In the genomic region with DNA sequence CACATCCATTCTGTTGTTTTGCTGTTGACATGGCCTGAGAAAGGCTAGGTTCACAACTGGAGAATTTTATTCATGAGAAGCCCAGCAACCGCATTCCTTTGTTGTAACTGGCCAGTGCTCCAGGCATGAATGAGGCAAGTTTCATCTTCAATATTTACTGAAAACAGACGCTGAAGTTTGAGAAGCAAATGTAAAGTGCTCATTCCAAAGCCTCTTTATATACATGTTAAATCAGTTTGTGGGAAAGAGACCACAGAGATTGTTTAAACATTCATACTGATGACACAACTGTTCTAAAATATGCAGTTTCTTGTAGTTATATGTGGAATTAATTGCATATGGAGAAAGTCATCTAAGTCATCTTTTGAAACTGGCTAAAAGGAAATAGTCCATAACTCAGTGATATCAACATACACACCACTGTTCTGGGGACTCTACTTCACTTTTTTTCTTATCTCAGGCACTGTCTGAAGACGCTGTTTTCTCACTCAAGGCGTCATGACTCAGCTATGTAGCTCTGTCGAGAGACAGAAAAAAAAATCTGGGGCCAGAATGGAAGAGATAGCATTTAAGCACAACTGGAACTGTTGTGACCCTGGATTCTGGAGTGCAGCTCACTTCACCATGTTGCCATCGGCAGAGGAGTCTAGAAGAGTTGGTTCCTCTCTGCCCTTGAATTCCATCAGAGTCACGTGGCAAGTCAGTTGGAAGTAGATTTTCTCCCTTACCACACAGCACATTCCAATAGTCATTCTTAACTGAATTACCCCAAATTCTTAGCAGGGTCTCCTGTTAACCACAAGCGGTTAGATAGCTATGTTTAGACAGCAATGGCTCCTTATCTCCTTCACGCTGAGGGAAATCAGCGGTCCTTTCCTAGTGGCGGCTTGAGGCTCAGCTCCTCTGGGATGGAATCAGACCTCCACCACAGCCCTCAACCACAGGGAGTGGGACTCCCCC, we compare ENCODE assay signal across 1 cellular context.
A peak's percentile ranks its signal among the peaks of the same experiment; 100 is the strongest.
TF ChIP-seq lines count a peak whose summit lies in the region.

No MANE protein-coding gene starts in this region.

TF ChIP-seq in K562, 482 proteins besides CTCF, POLR2A, EP300 and RAD21 (continued from another document and continues in another):
- TF ChIP-seq, protein P1, sequence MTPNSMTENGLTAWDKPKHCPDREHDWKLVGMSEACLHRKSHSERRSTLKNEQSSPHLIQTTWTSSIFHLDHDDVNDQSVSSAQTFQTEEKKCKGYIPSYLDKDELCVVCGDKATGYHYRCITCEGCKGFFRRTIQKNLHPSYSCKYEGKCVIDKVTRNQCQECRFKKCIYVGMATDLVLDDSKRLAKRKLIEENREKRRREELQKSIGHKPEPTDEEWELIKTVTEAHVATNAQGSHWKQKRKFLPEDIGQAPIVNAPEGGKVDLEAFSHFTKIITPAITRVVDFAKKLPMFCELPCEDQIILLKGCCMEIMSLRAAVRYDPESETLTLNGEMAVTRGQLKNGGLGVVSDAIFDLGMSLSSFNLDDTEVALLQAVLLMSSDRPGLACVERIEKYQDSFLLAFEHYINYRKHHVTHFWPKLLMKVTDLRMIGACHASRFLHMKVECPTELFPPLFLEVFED (CRISPR knock-in tag; conservative IDR thresholded peaks at IDR 0.05): no peak
- TF ChIP-seq MTA1 (IDR thresholded peaks at IDR 0.05; ENCODE audit: borderline replicate concordance) (no peak; the same call in 1 of the 2 replicates), HSF4 (CRISPR knock-in tag; IDR thresholded peaks at IDR 0.05; ENCODE audit: borderline replicate concordance) (no peak), MAFF (IDR thresholded peaks at IDR 0.05; ENCODE audit: low read length) (peak; percentile 76; the same call in 1 of the 2 replicates), ZNF551 (CRISPR knock-in tag; IDR thresholded peaks at IDR 0.05) (no peak), RHOXF2B (CRISPR knock-in tag; conservative IDR thresholded peaks at IDR 0.05) (no peak), MTA2 (IDR thresholded peaks at IDR 0.05; ENCODE audit: low read depth) (no peak), NEUROD1 (IDR thresholded peaks at IDR 0.05; ENCODE audit: borderline replicate concordance, low read depth, low read length, partially characterized antibody) (no peak), PHB (CRISPR knock-in tag; IDR thresholded peaks at IDR 0.05) (no peak), HNRNPUL1 (IDR thresholded peaks at IDR 0.05; ENCODE audit: low read length) (no peak), TEAD1 (CRISPR knock-in tag; IDR thresholded peaks at IDR 0.05) (peak in 1 of 2 experiments; percentile 62; a peak in 2 of 4 replicates), ETV6 (IDR thresholded peaks at IDR 0.05; ENCODE audit: borderline replicate concordance in 1 of 2, low read depth in 2 of 2, low read length in 1 of 2) (no peak), ETV6 (CRISPR knock-in tag; IDR thresholded peaks at IDR 0.05; ENCODE audit: borderline replicate concordance) (no peak), NCOR1 (IDR thresholded peaks at IDR 0.05) (peak; percentile 41), ARHGAP35 (IDR thresholded peaks at IDR 0.05; ENCODE audit: partially characterized antibody) (no peak), ZNF589 (CRISPR knock-in tag; IDR thresholded peaks at IDR 0.05; ENCODE audit: low read depth) (no peak), SMAD1 (IDR thresholded peaks at IDR 0.05; ENCODE audit: low read depth, low read length, partially characterized antibody) (no peak), NCOA4 (IDR thresholded peaks at IDR 0.05; ENCODE audit: partially characterized antibody) (no peak), ZNF174 (CRISPR knock-in tag; IDR thresholded peaks at IDR 0.05) (no peak), SRSF7 (optimal IDR thresholded peaks at IDR 0.05; ENCODE audit: low read depth, low read length) (no peak), ZKSCAN8 (CRISPR knock-in tag; IDR thresholded peaks at IDR 0.05) (no peak), CXXC5 (CRISPR knock-in tag; IDR thresholded peaks at IDR 0.05) (peak; percentile 32; the same call in 1 of the 2 replicates), MAFK (IDR thresholded peaks at IDR 0.05; ENCODE audit: low read length) (peak; percentile 69), KLF16 (IDR thresholded peaks at IDR 0.05) (no peak), ARID1B (IDR thresholded peaks at IDR 0.05) (peak; percentile 60), CBX3 (IDR thresholded peaks at IDR 0.05; ENCODE audit: borderline replicate concordance in 1 of 2, low read length in 2 of 2) (no peak), JUND (IDR thresholded peaks at IDR 0.05; ENCODE audit: borderline replicate concordance, low read depth, low read length) (peak; percentile 66), JUND (tag; IDR thresholded peaks at IDR 0.05; ENCODE audit: borderline replicate concordance, low read depth, low read length) (peak; percentile 80; the same call in 2 of the 3 replicates), ZBED1 (IDR thresholded peaks at IDR 0.05) (no peak), ZC3H8 (IDR thresholded peaks at IDR 0.05) (no peak), IFI16 (CRISPR knock-in tag; IDR thresholded peaks at IDR 0.05) (no peak), PHF21A (IDR thresholded peaks at IDR 0.05; ENCODE audit: borderline replicate concordance, low read depth) (0 out of 2 replicates have a peak, but pooled peaks have one; percentile 21), NR2C2 (CRISPR knock-in tag; IDR thresholded peaks at IDR 0.05) (no peak), NR2C2 (tag; IDR thresholded peaks at IDR 0.05) (no peak)
- TF ChIP-seq, protein P2, sequence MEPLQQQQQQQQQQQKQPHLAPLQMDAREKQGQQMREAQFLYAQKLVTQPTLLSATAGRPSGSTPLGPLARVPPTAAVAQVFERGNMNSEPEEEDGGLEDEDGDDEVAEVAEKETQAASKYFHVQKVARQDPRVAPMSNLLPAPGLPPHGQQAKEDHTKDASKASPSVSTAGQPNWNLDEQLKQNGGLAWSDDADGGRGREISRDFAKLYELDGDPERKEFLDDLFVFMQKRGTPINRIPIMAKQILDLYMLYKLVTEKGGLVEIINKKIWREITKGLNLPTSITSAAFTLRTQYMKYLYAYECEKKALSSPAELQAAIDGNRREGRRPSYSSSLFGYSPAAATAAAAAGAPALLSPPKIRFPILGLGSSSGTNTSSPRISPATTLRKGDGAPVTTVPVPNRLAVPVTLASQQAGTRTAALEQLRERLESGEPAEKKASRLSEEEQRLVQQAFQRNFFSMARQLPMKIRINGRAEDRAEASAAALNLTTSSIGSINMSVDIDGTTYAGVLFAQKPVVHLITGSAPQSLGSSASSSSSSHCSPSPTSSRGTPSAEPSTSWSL (CRISPR knock-in tag; IDR thresholded peaks at IDR 0.05; ENCODE audit: borderline replicate concordance): no peak
- TF ChIP-seq, protein P3, sequence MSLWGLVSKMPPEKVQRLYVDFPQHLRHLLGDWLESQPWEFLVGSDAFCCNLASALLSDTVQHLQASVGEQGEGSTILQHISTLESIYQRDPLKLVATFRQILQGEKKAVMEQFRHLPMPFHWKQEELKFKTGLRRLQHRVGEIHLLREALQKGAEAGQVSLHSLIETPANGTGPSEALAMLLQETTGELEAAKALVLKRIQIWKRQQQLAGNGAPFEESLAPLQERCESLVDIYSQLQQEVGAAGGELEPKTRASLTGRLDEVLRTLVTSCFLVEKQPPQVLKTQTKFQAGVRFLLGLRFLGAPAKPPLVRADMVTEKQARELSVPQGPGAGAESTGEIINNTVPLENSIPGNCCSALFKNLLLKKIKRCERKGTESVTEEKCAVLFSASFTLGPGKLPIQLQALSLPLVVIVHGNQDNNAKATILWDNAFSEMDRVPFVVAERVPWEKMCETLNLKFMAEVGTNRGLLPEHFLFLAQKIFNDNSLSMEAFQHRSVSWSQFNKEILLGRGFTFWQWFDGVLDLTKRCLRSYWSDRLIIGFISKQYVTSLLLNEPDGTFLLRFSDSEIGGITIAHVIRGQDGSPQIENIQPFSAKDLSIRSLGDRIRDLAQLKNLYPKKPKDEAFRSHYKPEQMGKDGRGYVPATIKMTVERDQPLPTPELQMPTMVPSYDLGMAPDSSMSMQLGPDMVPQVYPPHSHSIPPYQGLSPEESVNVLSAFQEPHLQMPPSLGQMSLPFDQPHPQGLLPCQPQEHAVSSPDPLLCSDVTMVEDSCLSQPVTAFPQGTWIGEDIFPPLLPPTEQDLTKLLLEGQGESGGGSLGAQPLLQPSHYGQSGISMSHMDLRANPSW (CRISPR knock-in tag; IDR thresholded peaks at IDR 0.05): no peak
- TF ChIP-seq, protein P4, sequence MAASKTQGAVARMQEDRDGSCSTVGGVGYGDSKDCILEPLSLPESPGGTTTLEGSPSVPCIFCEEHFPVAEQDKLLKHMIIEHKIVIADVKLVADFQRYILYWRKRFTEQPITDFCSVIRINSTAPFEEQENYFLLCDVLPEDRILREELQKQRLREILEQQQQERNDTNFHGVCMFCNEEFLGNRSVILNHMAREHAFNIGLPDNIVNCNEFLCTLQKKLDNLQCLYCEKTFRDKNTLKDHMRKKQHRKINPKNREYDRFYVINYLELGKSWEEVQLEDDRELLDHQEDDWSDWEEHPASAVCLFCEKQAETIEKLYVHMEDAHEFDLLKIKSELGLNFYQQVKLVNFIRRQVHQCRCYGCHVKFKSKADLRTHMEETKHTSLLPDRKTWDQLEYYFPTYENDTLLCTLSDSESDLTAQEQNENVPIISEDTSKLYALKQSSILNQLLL (CRISPR knock-in tag; IDR thresholded peaks at IDR 0.05; ENCODE audit: borderline replicate concordance): no peak
- TF ChIP-seq, protein P5, sequence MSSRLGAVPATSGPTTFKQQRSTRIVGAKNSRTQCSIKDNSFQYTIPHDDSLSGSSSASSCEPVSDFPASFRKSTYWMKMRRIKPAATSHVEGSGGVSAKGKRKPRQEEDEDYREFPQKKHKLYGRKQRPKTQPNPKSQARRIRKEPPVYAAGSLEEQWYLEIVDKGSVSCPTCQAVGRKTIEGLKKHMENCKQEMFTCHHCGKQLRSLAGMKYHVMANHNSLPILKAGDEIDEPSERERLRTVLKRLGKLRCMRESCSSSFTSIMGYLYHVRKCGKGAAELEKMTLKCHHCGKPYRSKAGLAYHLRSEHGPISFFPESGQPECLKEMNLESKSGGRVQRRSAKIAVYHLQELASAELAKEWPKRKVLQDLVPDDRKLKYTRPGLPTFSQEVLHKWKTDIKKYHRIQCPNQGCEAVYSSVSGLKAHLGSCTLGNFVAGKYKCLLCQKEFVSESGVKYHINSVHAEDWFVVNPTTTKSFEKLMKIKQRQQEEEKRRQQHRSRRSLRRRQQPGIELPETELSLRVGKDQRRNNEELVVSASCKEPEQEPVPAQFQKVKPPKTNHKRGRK (tag; IDR thresholded peaks at IDR 0.05): no peak
- TF ChIP-seq, protein P6, sequence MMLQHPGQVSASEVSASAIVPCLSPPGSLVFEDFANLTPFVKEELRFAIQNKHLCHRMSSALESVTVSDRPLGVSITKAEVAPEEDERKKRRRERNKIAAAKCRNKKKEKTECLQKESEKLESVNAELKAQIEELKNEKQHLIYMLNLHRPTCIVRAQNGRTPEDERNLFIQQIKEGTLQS (IDR thresholded peaks at IDR 0.05): peak; percentile 26; the same call in 1 of the 2 replicates
- TF ChIP-seq, protein P6 (CRISPR knock-in tag; conservative IDR thresholded peaks at IDR 0.05): no peak
- TF ChIP-seq, protein P7, sequence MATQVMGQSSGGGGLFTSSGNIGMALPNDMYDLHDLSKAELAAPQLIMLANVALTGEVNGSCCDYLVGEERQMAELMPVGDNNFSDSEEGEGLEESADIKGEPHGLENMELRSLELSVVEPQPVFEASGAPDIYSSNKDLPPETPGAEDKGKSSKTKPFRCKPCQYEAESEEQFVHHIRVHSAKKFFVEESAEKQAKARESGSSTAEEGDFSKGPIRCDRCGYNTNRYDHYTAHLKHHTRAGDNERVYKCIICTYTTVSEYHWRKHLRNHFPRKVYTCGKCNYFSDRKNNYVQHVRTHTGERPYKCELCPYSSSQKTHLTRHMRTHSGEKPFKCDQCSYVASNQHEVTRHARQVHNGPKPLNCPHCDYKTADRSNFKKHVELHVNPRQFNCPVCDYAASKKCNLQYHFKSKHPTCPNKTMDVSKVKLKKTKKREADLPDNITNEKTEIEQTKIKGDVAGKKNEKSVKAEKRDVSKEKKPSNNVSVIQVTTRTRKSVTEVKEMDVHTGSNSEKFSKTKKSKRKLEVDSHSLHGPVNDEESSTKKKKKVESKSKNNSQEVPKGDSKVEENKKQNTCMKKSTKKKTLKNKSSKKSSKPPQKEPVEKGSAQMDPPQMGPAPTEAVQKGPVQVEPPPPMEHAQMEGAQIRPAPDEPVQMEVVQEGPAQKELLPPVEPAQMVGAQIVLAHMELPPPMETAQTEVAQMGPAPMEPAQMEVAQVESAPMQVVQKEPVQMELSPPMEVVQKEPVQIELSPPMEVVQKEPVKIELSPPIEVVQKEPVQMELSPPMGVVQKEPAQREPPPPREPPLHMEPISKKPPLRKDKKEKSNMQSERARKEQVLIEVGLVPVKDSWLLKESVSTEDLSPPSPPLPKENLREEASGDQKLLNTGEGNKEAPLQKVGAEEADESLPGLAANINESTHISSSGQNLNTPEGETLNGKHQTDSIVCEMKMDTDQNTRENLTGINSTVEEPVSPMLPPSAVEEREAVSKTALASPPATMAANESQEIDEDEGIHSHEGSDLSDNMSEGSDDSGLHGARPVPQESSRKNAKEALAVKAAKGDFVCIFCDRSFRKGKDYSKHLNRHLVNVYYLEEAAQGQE (CRISPR knock-in tag; IDR thresholded peaks at IDR 0.05; ENCODE audit: low read depth): no peak
- TF ChIP-seq, protein P8, sequence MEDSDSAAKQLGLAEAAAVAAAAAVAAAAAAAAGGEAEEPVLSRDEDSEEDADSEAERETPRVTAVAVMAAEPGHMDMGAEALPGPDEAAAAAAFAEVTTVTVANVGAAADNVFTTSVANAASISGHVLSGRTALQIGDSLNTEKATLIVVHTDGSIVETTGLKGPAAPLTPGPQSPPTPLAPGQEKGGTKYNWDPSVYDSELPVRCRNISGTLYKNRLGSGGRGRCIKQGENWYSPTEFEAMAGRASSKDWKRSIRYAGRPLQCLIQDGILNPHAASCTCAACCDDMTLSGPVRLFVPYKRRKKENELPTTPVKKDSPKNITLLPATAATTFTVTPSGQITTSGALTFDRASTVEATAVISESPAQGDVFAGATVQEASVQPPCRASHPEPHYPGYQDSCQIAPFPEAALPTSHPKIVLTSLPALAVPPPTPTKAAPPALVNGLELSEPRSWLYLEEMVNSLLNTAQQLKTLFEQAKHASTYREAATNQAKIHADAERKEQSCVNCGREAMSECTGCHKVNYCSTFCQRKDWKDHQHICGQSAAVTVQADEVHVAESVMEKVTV (CRISPR knock-in tag; IDR thresholded peaks at IDR 0.05): no peak
- TF ChIP-seq, protein P9, sequence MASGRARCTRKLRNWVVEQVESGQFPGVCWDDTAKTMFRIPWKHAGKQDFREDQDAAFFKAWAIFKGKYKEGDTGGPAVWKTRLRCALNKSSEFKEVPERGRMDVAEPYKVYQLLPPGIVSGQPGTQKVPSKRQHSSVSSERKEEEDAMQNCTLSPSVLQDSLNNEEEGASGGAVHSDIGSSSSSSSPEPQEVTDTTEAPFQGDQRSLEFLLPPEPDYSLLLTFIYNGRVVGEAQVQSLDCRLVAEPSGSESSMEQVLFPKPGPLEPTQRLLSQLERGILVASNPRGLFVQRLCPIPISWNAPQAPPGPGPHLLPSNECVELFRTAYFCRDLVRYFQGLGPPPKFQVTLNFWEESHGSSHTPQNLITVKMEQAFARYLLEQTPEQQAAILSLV (tag; IDR thresholded peaks at IDR 0.05): no peak
